Comparison of ENCODE assay signal across 1 cellular context in genomic region chr1:19597463-19598309, GRCh38.
TF ChIP-seq lines count a peak whose summit lies in the region.

No MANE protein-coding gene starts in this region.

TF ChIP-seq in GM12878, 131 proteins besides CTCF, POLR2A, EP300 and RAD21 (continued from another document):
- TF ChIP-seq YBX1 (IDR thresholded peaks at IDR 0.05), result no peak
- peak; percentile 81 for TF ChIP-seq MYC (IDR thresholded peaks at IDR 0.05; ENCODE audit: insufficient read depth, insufficient read length, insufficient replicate concordance, low read length, severe bottlenecking)
- no peak for TF ChIP-seq NR2F1 (conservative IDR thresholded peaks at IDR 0.05)
- TF ChIP-seq DPF2 (IDR thresholded peaks at IDR 0.05), result no peak; the same call in 1 of the 2 replicates
- no peak for TF ChIP-seq ZSCAN29 (IDR thresholded peaks at IDR 0.05)
- TF ChIP-seq PKNOX1 (IDR thresholded peaks at IDR 0.05), result no peak
- no peak for TF ChIP-seq PAX5 (IDR thresholded peaks at IDR 0.05; ENCODE audit: borderline replicate concordance, low read depth, low read length)
- peak; percentile 80 for TF ChIP-seq CREM (IDR thresholded peaks at IDR 0.05; ENCODE audit: low read depth)
- peak; percentile 60 to 63; a peak in 3 of 4 replicates for TF ChIP-seq BHLHE40 (IDR thresholded peaks at IDR 0.05; ENCODE audit: borderline replicate concordance in 1 of 2, low read depth in 2 of 2, low read length in 1 of 2)
- TF ChIP-seq NKRF (conservative IDR thresholded peaks at IDR 0.05), result 0 out of 2 replicates have a peak, but pooled peaks have one; percentile 43
- TF ChIP-seq CREB1 (IDR thresholded peaks at IDR 0.05; ENCODE audit: low read depth), result peak; percentile 91
- TF ChIP-seq KAT2A (conservative IDR thresholded peaks at IDR 0.05; ENCODE audit: control insufficient read depth, low read depth, low read length), result no peak
- no peak for TF ChIP-seq SMAD5 (IDR thresholded peaks at IDR 0.05; ENCODE audit: low read depth)
- TF ChIP-seq ATF7 (IDR thresholded peaks at IDR 0.05; ENCODE audit: low read depth), result peak; percentile 83
- TF ChIP-seq RELA (IDR thresholded peaks at IDR 0.05; ENCODE audit: borderline replicate concordance, partially characterized antibody), result no peak
- TF ChIP-seq POLR2AphosphoS5 (IDR thresholded peaks at IDR 0.05; ENCODE audit: low read length), result peak; percentile 21
- TF ChIP-seq GATAD2B (conservative IDR thresholded peaks at IDR 0.05; ENCODE audit: low read depth), result 0 out of 2 replicates have a peak, but pooled peaks have one; percentile 7
- TF ChIP-seq SUPT20H (IDR thresholded peaks at IDR 0.05; ENCODE audit: borderline replicate concordance, control insufficient read depth, low read depth, low read length), result no peak
- no peak for TF ChIP-seq HCFC1 (IDR thresholded peaks at IDR 0.05; ENCODE audit: low read length)
- no peak for TF ChIP-seq MTA2 (IDR thresholded peaks at IDR 0.05; ENCODE audit: low read depth)
- TF ChIP-seq ZNF687 (IDR thresholded peaks at IDR 0.05), result no peak
- TF ChIP-seq ZNF207 (IDR thresholded peaks at IDR 0.05; ENCODE audit: borderline replicate concordance), result no peak
- TF ChIP-seq CBX3 (IDR thresholded peaks at IDR 0.05; ENCODE audit: borderline replicate concordance, low read depth), result no peak
- 0 out of 2 replicates have a peak, but pooled peaks have one; percentile 40 for TF ChIP-seq MLLT1 (IDR thresholded peaks at IDR 0.05)
- no peak for TF ChIP-seq RBBP5 (conservative IDR thresholded peaks at IDR 0.05)
- TF ChIP-seq JUNB (IDR thresholded peaks at IDR 0.05), result 0 out of 2 replicates have a peak, but pooled peaks have one; percentile 14
- no peak for TF ChIP-seq NFIC (IDR thresholded peaks at IDR 0.05; ENCODE audit: low read depth, low read length)
- TF ChIP-seq SIN3A (IDR thresholded peaks at IDR 0.05; ENCODE audit: low read depth, low read length), result peak; percentile 19; the same call in 1 of the 2 replicates
- peak; percentile 47; the same call in 1 of the 2 replicates for TF ChIP-seq PML (IDR thresholded peaks at IDR 0.05; ENCODE audit: low read length)
- TF ChIP-seq WRNIP1 (IDR thresholded peaks at IDR 0.05; ENCODE audit: borderline replicate concordance, low read depth, low read length), result 0 out of 2 replicates have a peak, but pooled peaks have one; percentile 6
- 0 out of 2 replicates have a peak, but pooled peaks have one; percentile 10 for TF ChIP-seq SMARCA5 (IDR thresholded peaks at IDR 0.05)
- no peak for TF ChIP-seq RCOR1 (conservative IDR thresholded peaks at IDR 0.05; ENCODE audit: low read depth, low read length)
- TF ChIP-seq USF1 (IDR thresholded peaks at IDR 0.05; ENCODE audit: borderline replicate concordance, extremely low read length, insufficient read depth, low read depth, low read length), result peak; percentile 17
- TF ChIP-seq ATF2 (IDR thresholded peaks at IDR 0.05; ENCODE audit: low read length), result peak; percentile 31; the same call in 1 of the 2 replicates
- no peak for TF ChIP-seq IKZF1 (conservative IDR thresholded peaks at IDR 0.05)
- TF ChIP-seq RAD51 (IDR thresholded peaks at IDR 0.05), result peak; percentile 65
- TF ChIP-seq SMAD1 (IDR thresholded peaks at IDR 0.05; ENCODE audit: low read depth, partially characterized antibody), result no peak
